ENCODE assay signal across 8 cellular contexts in genomic region chr14:59189822-59190368, GRCh38. TPM values are rescaled to one million over a fixed set of nuclear protein-coding genes. Genes with fewer than 3 reads are reported as not detected.
DNase-seq lines count a peak whose midpoint lies in the region; ATAC-seq and TF ChIP-seq lines count a peak whose summit lies in the region.

No MANE protein-coding gene starts in this region.

- peaks cover 6% of the 10 kb centered on the region for H3K27me3 Mint-ChIP-seq in activated CD8-positive, alpha-beta T cell treated with anti-CD3 and anti-CD28 coated beads for 36 hours

- intact Hi-C loops in activated CD8-positive, alpha-beta T cell treated with anti-CD3 and anti-CD28 coated beads for 36 hours (cut with micrococcal nuclease) = no loop called here

- ATAC-seq in GM19395 (IDR thresholded peaks at IDR 0.05; ENCODE audit: unreplicated experiment) = peak; percentile 50
- ATAC-seq in HG03521 (IDR thresholded peaks at IDR 0.05; ENCODE audit: unreplicated experiment) = peak; percentile 40
- peak; percentile 15 for ATAC-seq in activated CD8-positive, alpha-beta T cell treated with anti-CD3 and anti-CD28 coated beads for 36 hours

- TF ChIP-seq CTCF in activated CD8-positive, alpha-beta T cell treated with anti-CD3 and anti-CD28 coated beads for 36 hours (IDR thresholded peaks at IDR 0.05) = no peak

- no peaks in the 10 kb centered on the region for H3K9me3 Mint-ChIP-seq in activated CD8-positive, alpha-beta T cell treated with anti-CD3 and anti-CD28 coated beads for 36 hours

- peak overlapping the region; percentile 71 for H3K27ac Mint-ChIP-seq in activated CD8-positive, alpha-beta T cell treated with anti-CD3 and anti-CD28 coated beads for 36 hours

- POLR2A ChIA-PET in activated CD8-positive, alpha-beta T cell treated with anti-CD3 and anti-CD28 coated beads for 36 hours (lab: Charles Lee) = no interaction called here

- CTCF ChIA-PET in activated CD8-positive, alpha-beta T cell treated with anti-CD3 and anti-CD28 coated beads for 36 hours (lab: Charles Lee) = interaction anchor here (1.3 to 2.1 kb wide), 2 partner anchors 8 to 294 kb away, joined by 3 to 11 read pairs; partner anchors contain the start of genes JKAMP and L3HYPDH

- peak overlapping the region; percentile 87 for H3K4me3 Mint-ChIP-seq in activated CD8-positive, alpha-beta T cell treated with anti-CD3 and anti-CD28 coated beads for 36 hours

- DNase-seq in C1 segment of cervical spinal cord (lab: John Stamatoyannopoulos, UW) (peak in 12 of 14 donors; percentile 18 to 66 (median 48)), NCI-H748 treated with DMSO at 0.1 percent for 48 hours (lab: John Stamatoyannopoulos, UW) (peak; percentile 93), lung microvascular endothelial cell (ENCODE audit: low read depth in 2 of 2) (peak; percentile 77 to 92)
- peak; percentile 90 for DNase-seq in activated CD8-positive, alpha-beta T cell treated with anti-CD3 and anti-CD28 coated beads for 36 hours
- peak; percentile 62 for DNase-seq in effector CD4-positive, alpha-beta T cell
- peak; percentile 32 to 68 (median 52) for DNase-seq in stimulated activated CD4-positive, alpha-beta T cell treated with anti-CD3 and anti-CD28 coated beads, TNF-alpha, amount 100 ng/mL, for 24 hours (ENCODE audit: low read depth in 3 of 3)

- H3K36me3 Mint-ChIP-seq in activated CD8-positive, alpha-beta T cell treated with anti-CD3 and anti-CD28 coated beads for 36 hours (ENCODE audit: low read depth) = no peaks in the 10 kb centered on the region

- H3K4me1 Mint-ChIP-seq in activated CD8-positive, alpha-beta T cell treated with anti-CD3 and anti-CD28 coated beads for 36 hours (ENCODE audit: low read depth) = peaks cover 10% of the 10 kb centered on the region

RNA-seq across cellular contexts. Expression of gene DAAM1, which starts 1.4 kb away (rescaled TPM):
- total RNA-seq in activated CD8-positive, alpha-beta T cell treated with anti-CD3 and anti-CD28 coated beads for 36 hours = 1 to 10 TPM; 7.2 to 9.9 TPM
- 23.0 and 25.7 TPM in 2 replicates for total RNA-seq in lung microvascular endothelial cell

Comparison
In these comparisons a context has a peak if more than half of its experiments do, and no peak if none do; other contexts are left out.
1. Peak in every context shown above with its lines: DNase-seq and ATAC-seq.